8 cellular contexts compared by ENCODE assay signal in genomic region chr10:98041352-98042043, GRCh38. TPM values are rescaled to one million over a fixed set of nuclear protein-coding genes. Genes with fewer than 3 reads are reported as not detected.
DNase-seq lines count a peak whose midpoint lies in the region; ATAC-seq and TF ChIP-seq lines count a peak whose summit lies in the region.

No MANE protein-coding gene starts in this region.

- H3K4me1 Mint-ChIP-seq in activated CD4-positive, alpha-beta T cell treated with anti-CD3 and anti-CD28 coated beads, Interleukin-2, amount 10 ng/mL, durations not matched to agents 24 days and 14 days = no peaks in the 10 kb centered on the region

- H3K27ac Mint-ChIP-seq in activated CD4-positive, alpha-beta T cell treated with anti-CD3 and anti-CD28 coated beads, Interleukin-2, amount 10 ng/mL, durations not matched to agents 24 days and 14 days = no peak overlapping the region

- peaks cover 0 to 80% of the 10 kb centered on the region in 2 donors for H3K27me3 ChIP-seq in tibial artery

- H3K4me1 ChIP-seq in tibial artery = no peaks in the 10 kb centered on the region

- no peaks in the 10 kb centered on the region for H3K36me3 ChIP-seq in tibial artery

- no peaks in the 10 kb centered on the region for H3K9me3 Mint-ChIP-seq in activated CD4-positive, alpha-beta T cell treated with anti-CD3 and anti-CD28 coated beads, Interleukin-2, amount 10 ng/mL, durations not matched to agents 24 days and 14 days

- H3K9me3 ChIP-seq in tibial artery = no peaks in the 10 kb centered on the region

- no peak overlapping the region for H3K4me3 Mint-ChIP-seq in activated CD4-positive, alpha-beta T cell treated with anti-CD3 and anti-CD28 coated beads, Interleukin-2, amount 10 ng/mL, durations not matched to agents 24 days and 14 days

- in situ Hi-C loops in ACHN (cut with HindIII; ENCODE audit: low pct_ligation_motif_present, low pct_unique_long_range_greater_than_20kb, low sequenced_read_pairs) = no loop called here

- DNase-seq in ACHN (peak; percentile 73), GM12865 (ENCODE audit: low read depth) (peak; percentile 62), NCI-H146 treated with DMSO at 0.1 percent for 48 hours (lab: John Stamatoyannopoulos, UW; ENCODE audit: unreplicated experiment) (peak; percentile 49), epidermal melanocyte (ENCODE audit: insufficient read length, low spot score) (peak; percentile 71), middle frontal gyrus (ENCODE audit: extremely low spot score, low spot score) (peak; percentile 51), tibial artery (peak; percentile 51 to 71)
- peak; percentile 81 for DNase-seq in activated CD4-positive, alpha-beta T cell treated with anti-CD3 and anti-CD28 coated beads, Interleukin-2, amount 10 ng/mL, durations not matched to agents 24 days and 14 days

- peaks cover 58% of the 10 kb centered on the region for H3K27me3 Mint-ChIP-seq in activated CD4-positive, alpha-beta T cell treated with anti-CD3 and anti-CD28 coated beads, Interleukin-2, amount 10 ng/mL, durations not matched to agents 24 days and 14 days

- no peak overlapping the region for H3K27ac ChIP-seq in tibial artery

- H3K4me3 ChIP-seq in GM12865 (ENCODE audit: low read depth, low read length) (no peak overlapping the region), tibial artery (no peak overlapping the region)

- no peak for ATAC-seq in GM21529 (IDR thresholded peaks at IDR 0.05; ENCODE audit: unreplicated experiment)

- H3K36me3 Mint-ChIP-seq in activated CD4-positive, alpha-beta T cell treated with anti-CD3 and anti-CD28 coated beads, Interleukin-2, amount 10 ng/mL, durations not matched to agents 24 days and 14 days (ENCODE audit: low read depth) = no peaks in the 10 kb centered on the region

- TF ChIP-seq CTCF in GM12865 (IDR thresholded peaks at IDR 0.05; ENCODE audit: insufficient read depth, low read depth, low read length, missing control alignments) = peak; percentile 75
- peak; percentile 57 to 61 for TF ChIP-seq CTCF in tibial artery (IDR thresholded peaks at IDR 0.05)

- intact Hi-C loops in activated CD4-positive, alpha-beta T cell treated with anti-CD3 and anti-CD28 coated beads, Interleukin-2, amount 10 ng/mL, durations not matched to agents 24 days and 14 days (cut with micrococcal nuclease) = loop anchor here (1.0 kb wide), 1 partner anchor 127 kb away; no protein-coding TSS in a partner anchor
- intact Hi-C loops in tibial artery (cut with DNase I; ENCODE audit: low total_unique reads) = loop anchor here (5.0 to 10.0 kb wide), 2 partner anchors 124 to 247 kb away; no protein-coding TSS in a partner anchor

RNA-seq across cellular contexts. Expression of gene CRTAC1, which starts 11.1 kb away (rescaled TPM):
- not detected in 2 replicates for total RNA-seq in activated CD4-positive, alpha-beta T cell treated with anti-CD3 and anti-CD28 coated beads, Interleukin-2, amount 10 ng/mL, durations not matched to agents 24 days and 14 days
